ENCODE assay signal across 1 cellular context in the genomic region with DNA sequence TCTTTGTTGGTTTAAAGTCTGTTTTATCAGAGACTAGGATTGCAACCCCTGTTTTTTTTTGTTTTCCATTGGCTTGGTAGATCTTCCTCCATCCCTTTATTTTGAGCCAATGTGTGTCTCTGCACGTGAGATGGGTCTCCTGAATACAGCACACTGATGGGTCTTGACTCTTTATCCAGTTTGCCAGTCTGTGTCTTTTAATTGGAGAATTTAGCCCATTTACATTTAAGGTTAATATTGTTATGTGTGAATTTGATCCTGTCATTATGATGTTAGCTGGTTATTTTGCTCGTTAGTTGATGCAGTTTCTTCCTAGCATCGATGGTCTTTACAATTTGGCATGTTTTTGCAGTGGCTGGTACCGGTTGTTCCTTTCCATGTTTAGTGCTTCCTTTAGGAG. TPM values are rescaled to one million over a fixed set of nuclear protein-coding genes. Genes with fewer than 3 reads are reported as not detected.
"Had no signal": no experiment of that assay in that cellular context is flagged by ENCODE, and none has a peak within 500 bp of the region (broad histone marks: within the 10 kb centered on the region; RNA-seq: fewer than 3 reads in every experiment).

No MANE protein-coding gene starts in this region.

RNA-seq across cellular contexts. Expression of gene RNF144B, which starts 29.6 kb away (rescaled TPM):
- total RNA-seq: RPMI7951 had no signal
